In the genomic region with DNA sequence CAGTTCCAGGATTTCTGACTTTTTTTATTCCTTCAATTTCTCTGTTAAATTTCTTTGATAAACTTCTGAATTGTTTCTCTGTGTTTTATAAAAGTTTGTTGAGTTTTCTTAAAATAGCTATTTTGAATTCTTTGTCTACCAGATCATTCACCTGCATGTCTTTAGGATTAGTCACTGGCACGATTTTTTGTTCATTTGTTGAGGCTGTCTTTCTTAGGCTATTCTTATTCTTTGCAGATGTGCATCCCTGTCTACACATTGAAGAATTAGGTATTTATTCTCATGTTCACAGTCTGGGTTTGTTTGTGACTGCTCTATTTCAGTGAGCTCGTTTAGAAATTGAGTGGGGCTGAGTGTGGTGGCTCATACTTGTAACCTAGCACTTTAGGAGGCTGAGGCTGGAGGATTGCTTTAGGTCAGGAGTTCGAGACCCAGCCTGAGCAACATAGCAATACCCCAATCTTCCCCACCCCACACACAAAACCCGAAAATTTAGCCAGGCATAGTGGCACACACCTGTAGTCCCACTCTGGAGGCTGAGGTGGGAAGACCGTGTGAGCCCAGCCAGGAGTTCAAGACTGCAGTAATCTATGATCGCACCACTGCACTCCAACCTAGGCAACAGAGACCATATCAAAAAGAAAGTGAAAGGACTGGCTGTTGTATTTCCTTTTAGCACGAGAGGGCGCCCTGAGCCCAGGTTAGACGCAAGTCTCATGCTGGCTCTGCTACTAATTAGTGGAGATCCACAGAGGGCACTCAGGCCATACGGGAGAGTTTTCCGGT, we compare ENCODE assay signal across 8 cellular contexts. TPM values are rescaled to one million over a fixed set of nuclear protein-coding genes. Genes with fewer than 3 reads are reported as not detected.
DNase-seq lines count a peak whose midpoint lies in the region; ATAC-seq and TF ChIP-seq lines count a peak whose summit lies in the region.

No MANE protein-coding gene starts in this region.

- intact Hi-C loops in posterior cingulate gyrus (cut with DNase I) = loop anchor here (2.0 kb wide), 1 partner anchor 76 kb away; no protein-coding TSS in a partner anchor

- peak overlapping the region in 3 of 4 donors; percentile 26 to 45 (median 38) for H3K4me3 ChIP-seq in upper lobe of left lung

- TF ChIP-seq CTCF in upper lobe of left lung (IDR thresholded peaks at IDR 0.05) = peak; percentile 59 to 82 (median 70)

- no peaks in the 10 kb centered on the region for H3K27me3 ChIP-seq in upper lobe of left lung

- TF ChIP-seq POLR2A in upper lobe of left lung (IDR thresholded peaks at IDR 0.05) = no peak

- H3K9me3 ChIP-seq in upper lobe of left lung = no peaks in the 10 kb centered on the region

- H3K4me1 ChIP-seq in upper lobe of left lung = peaks cover 0 to 7% (median 2%) of the 10 kb centered on the region in 4 donors

- DNase-seq in EH (ENCODE audit: low read depth) (peak; percentile 73), Kasumi-1 (lab: John Stamatoyannopoulos, UW) (peak; percentile 62 to 63), SHP77 treated with DMSO at 0.1 percent for 48 hours (lab: John Stamatoyannopoulos, UW) (peak; percentile 24), glomerular visceral epithelial cell (ENCODE audit: extremely low spot score) (peak; percentile 71), posterior cingulate gyrus (peak in 9 of 10 donors; percentile 18 to 93 (median 65)), upper lobe of left lung (peak in 1 of 2 donors; percentile 79)
- peak; percentile 3 to 58 (median 44) for DNase-seq in activated naive CD4-positive, alpha-beta T cell (lab: John Stamatoyannopoulos, UW)

- H3K36me3 ChIP-seq in upper lobe of left lung = no peaks in the 10 kb centered on the region

- TF ChIP-seq EP300 in upper lobe of left lung (IDR thresholded peaks at IDR 0.05) = no peak

- 9 to 21% methylated on average over 5 to 11 of the region's 11 CpGs for WGBS in upper lobe of left lung, 2 donors

- no peak overlapping the region for H3K27ac ChIP-seq in upper lobe of left lung

- peak; percentile 99 for ATAC-seq in GM21723 (IDR thresholded peaks at IDR 0.05; ENCODE audit: unreplicated experiment)
- peak; percentile 88 to 90 for ATAC-seq in upper lobe of left lung (ENCODE audit: low FRiP score in 2 of 2)

RNA-seq across cellular contexts. Expression of gene F8, which starts 42.0 kb away (rescaled TPM):
- total RNA-seq in upper lobe of left lung = 10 to 100 TPM in 5 of 6 donors, 1 to 10 TPM in 1; 4.3 to 47.1 (median 21.7) TPM

RNA-seq across cellular contexts. Expression of gene FUNDC2, which starts 46.1 kb away (rescaled TPM):
- 10 to 100 TPM; 18.3 to 93.9 (median 50.2) TPM for total RNA-seq in upper lobe of left lung
